8 cellular contexts compared by ENCODE assay signal in genomic region chr18:61635901-61636528, GRCh38.
DNase-seq lines count a peak whose midpoint lies in the region; ATAC-seq and TF ChIP-seq lines count a peak whose summit lies in the region.

No MANE protein-coding gene starts in this region.

- no peaks in the 10 kb centered on the region for H3K36me3 Mint-ChIP-seq in osteocyte (ENCODE audit: unreplicated experiment)

- no peaks in the 10 kb centered on the region for H3K9me3 Mint-ChIP-seq in osteocyte (ENCODE audit: unreplicated experiment)

- peaks cover 28% of the 10 kb centered on the region for H3K4me1 Mint-ChIP-seq in osteocyte (ENCODE audit: unreplicated experiment)

- no peak overlapping the region for H3K4me3 Mint-ChIP-seq in osteocyte (ENCODE audit: unreplicated experiment)

- H3K27ac Mint-ChIP-seq in osteocyte (ENCODE audit: unreplicated experiment) = peak overlapping the region; percentile 35

- H3K27ac ChIP-seq in foreskin keratinocyte = no peak overlapping the region

- DNase-seq in COR-L47 (lab: John Stamatoyannopoulos, UW) = peak; percentile 77
- peak; percentile 73 for DNase-seq in NCI-H2227 treated with DMSO at 0.1 percent for 48 hours (lab: John Stamatoyannopoulos, UW)
- peak; percentile 18 for DNase-seq in activated T-cell treated with anti-CD3 and anti-CD28 coated beads for 4 hours
- DNase-seq in foreskin keratinocyte = peak; percentile 23 to 54
- DNase-seq in osteocyte (ENCODE audit: extremely low spot score, unreplicated experiment) = no peak
- no peak for DNase-seq in NCI-H2029 treated with DMSO at 0.1 percent for 48 hours (lab: John Stamatoyannopoulos, UW)
- DNase-seq in mesenteric fat pad (ENCODE audit: low spot score) = no peak

- TF ChIP-seq CTCF in foreskin keratinocyte (conservative IDR thresholded peaks at IDR 0.05) (peak; percentile 90), osteocyte (IDR thresholded peaks at IDR 0.05) (peak; percentile 83)

- ATAC-seq in HG02623 (IDR thresholded peaks at IDR 0.05; ENCODE audit: unreplicated experiment) (peak; percentile 57), foreskin keratinocyte (peak; percentile 80)

- no peaks in the 10 kb centered on the region for H3K27me3 Mint-ChIP-seq in osteocyte (ENCODE audit: unreplicated experiment)

- no peaks in the 10 kb centered on the region for H3K27me3 ChIP-seq in foreskin keratinocyte

- peaks cover 4% of the 10 kb centered on the region for H3K4me1 ChIP-seq in foreskin keratinocyte

Comparison
In these comparisons a context has a peak if more than half of its experiments do, and no peak if none do; other contexts are left out.
1. DNase-seq: peak in COR-L47 (single experiment), NCI-H2227 treated with DMSO at 0.1 percent for 48 hours (single experiment), activated T-cell treated with anti-CD3 and anti-CD28 coated beads for 4 hours (single experiment) and foreskin keratinocyte (2 of 2); none in osteocyte (single experiment), NCI-H2029 treated with DMSO at 0.1 percent for 48 hours (single experiment) and mesenteric fat pad (single experiment).